In genomic region chr5:82924990-82925385, GRCh38 we compare ENCODE assay signal across 17 cellular contexts.
"Had no signal": no experiment of that assay in that cellular context is flagged by ENCODE, and none has a peak within 500 bp of the region (broad histone marks: within the 10 kb centered on the region; RNA-seq: fewer than 3 reads in every experiment).

No MANE protein-coding gene starts in this region.

- H3K27me3 ChIP-seq: heart left ventricle, tibial nerve had no signal

- H3K36me3 ChIP-seq: heart left ventricle, tibial nerve had no signal

- H3K4me3 ChIP-seq: heart left ventricle, tibial nerve had no signal

- ATAC-seq: activated CD8-positive, alpha-beta T cell treated with anti-CD3 and anti-CD28 coated beads, Interleukin-2, amount 10 ng/mL, durations not matched to agents 7 days and 5 days; esophagus mucosa; heart left ventricle; left colon; stimulated activated memory B cell treated with anti-CD40 and anti-IgM and Interleukin-4, amounts not matched to agents 10 μg/mL and 1 μg/mL and 100 μg/mL, for 72 hours had no signal

- H3K27ac ChIP-seq: heart left ventricle had no signal

- DNase-seq: activated CD4-positive, alpha-beta T cell treated with anti-CD3 and anti-CD28 coated beads, Interleukin-2, amount 10 ng/mL, durations not matched to agents 24 days and 14 days; activated CD4-positive, CD25-positive, alpha-beta regulatory T cell; activated CD8-positive, alpha-beta memory T cell treated with anti-CD3 and anti-CD28 coated beads, Interleukin-2, amount 50 U/mL, for 4 hours; activated CD8-positive, alpha-beta T cell treated with anti-CD3 and anti-CD28 coated beads, Interleukin-2, amount 10 ng/mL, durations not matched to agents 7 days and 5 days; activated gamma-delta T cell treated with Interleukin-2 at 50 U/mL for 16 hours; activated naive CD8-positive, alpha-beta T cell treated with anti-CD3 and anti-CD28 coated beads for 36 hours; activated T-cell treated with anti-CD3 and anti-CD28 coated beads, Interleukin-2, amount 50 U/mL, for 48 hours; aorta; foreskin melanocyte; heart left ventricle; immature natural killer cell; left colon; naive B cell; stimulated activated CD4-positive, alpha-beta T cell treated with anti-CD3 and anti-CD28 coated beads, Interleukin-2, amount 100 ng/mL, for 48 hours had no signal

- H3K9me3 ChIP-seq: heart left ventricle, tibial nerve had no signal
